In genomic region chr6:89862281-89862680, GRCh38 we compare ENCODE assay signal across 1 cellular context.
TF ChIP-seq lines count a peak whose summit lies in the region.

No MANE protein-coding gene starts in this region.

TF ChIP-seq in GM12878, 131 proteins besides CTCF, POLR2A, EP300 and RAD21 (continued from another document and continues in another):
- TF ChIP-seq ZNF687 (IDR thresholded peaks at IDR 0.05) (no peak), ESRRA (IDR thresholded peaks at IDR 0.05; ENCODE audit: low read length) (no peak), SP1 (IDR thresholded peaks at IDR 0.05; ENCODE audit: low read depth, low read length) (no peak), RFX5 (IDR thresholded peaks at IDR 0.05; ENCODE audit: low read depth, low read length) (no peak), RUNX3 (IDR thresholded peaks at IDR 0.05; ENCODE audit: low read length) (0 out of 2 replicates have a peak, but pooled peaks have one; percentile 30), JUNB (IDR thresholded peaks at IDR 0.05) (no peak), NKRF (conservative IDR thresholded peaks at IDR 0.05) (no peak), SKIL (IDR thresholded peaks at IDR 0.05; ENCODE audit: low read depth, poor library complexity, severe bottlenecking) (peak; percentile 30), MLLT1 (IDR thresholded peaks at IDR 0.05) (0 out of 2 replicates have a peak, but pooled peaks have one; percentile 9), KAT2A (conservative IDR thresholded peaks at IDR 0.05; ENCODE audit: control insufficient read depth, low read depth, low read length) (no peak), SREBF2 (IDR thresholded peaks at IDR 0.05; ENCODE audit: low read length) (no peak), TCF7 (IDR thresholded peaks at IDR 0.05; ENCODE audit: borderline replicate concordance) (no peak), KLF5 (IDR thresholded peaks at IDR 0.05; ENCODE audit: partially characterized antibody) (no peak), STAT1 (conservative IDR thresholded peaks at IDR 0.05) (no peak), RELB (IDR thresholded peaks at IDR 0.05; ENCODE audit: low read depth) (no peak), RBBP5 (conservative IDR thresholded peaks at IDR 0.05) (no peak), MYB (IDR thresholded peaks at IDR 0.05; ENCODE audit: borderline replicate concordance, low read depth, low read length) (no peak), CBFB (IDR thresholded peaks at IDR 0.05; ENCODE audit: low read depth) (no peak), NBN (IDR thresholded peaks at IDR 0.05) (0 out of 2 replicates have a peak, but pooled peaks have one; percentile 36), SMAD1 (IDR thresholded peaks at IDR 0.05; ENCODE audit: low read depth, partially characterized antibody) (no peak), ZBTB33 (IDR thresholded peaks at IDR 0.05) (no peak), KDM1A (IDR thresholded peaks at IDR 0.05; ENCODE audit: borderline replicate concordance) (no peak), ATF3 (IDR thresholded peaks at IDR 0.05; ENCODE audit: borderline replicate concordance, extremely low read depth, low read depth, low read length) (no peak), SUPT20H (IDR thresholded peaks at IDR 0.05; ENCODE audit: borderline replicate concordance, control insufficient read depth, low read depth, low read length) (no peak), EED (IDR thresholded peaks at IDR 0.05; ENCODE audit: low read depth) (no peak), NFXL1 (IDR thresholded peaks at IDR 0.05; ENCODE audit: borderline replicate concordance) (no peak), SREBF1 (IDR thresholded peaks at IDR 0.05; ENCODE audit: low read length) (no peak), NR2C1 (IDR thresholded peaks at IDR 0.05) (no peak), ATF7 (IDR thresholded peaks at IDR 0.05; ENCODE audit: low read depth) (no peak), EZH2 (IDR thresholded peaks at IDR 0.05; ENCODE audit: borderline replicate concordance, control insufficient read depth, low read depth, low read length) (no peak), USF1 (IDR thresholded peaks at IDR 0.05; ENCODE audit: borderline replicate concordance, extremely low read length, insufficient read depth, low read depth, low read length) (no peak), BMI1 (IDR thresholded peaks at IDR 0.05; ENCODE audit: borderline replicate concordance) (no peak), ZNF24 (IDR thresholded peaks at IDR 0.05) (no peak), ZBTB40 (IDR thresholded peaks at IDR 0.05; ENCODE audit: borderline replicate concordance) (no peak), MXI1 (IDR thresholded peaks at IDR 0.05; ENCODE audit: low read depth, low read length) (no peak), PAX5 (IDR thresholded peaks at IDR 0.05; ENCODE audit: borderline replicate concordance, low read depth, low read length) (no peak), ETV6 (conservative IDR thresholded peaks at IDR 0.05 in 1 of 2, IDR thresholded peaks at IDR 0.05 in 1 of 2; ENCODE audit: borderline replicate concordance in 1 of 2, low read depth in 1 of 2) (no peak), RELA (IDR thresholded peaks at IDR 0.05; ENCODE audit: borderline replicate concordance, partially characterized antibody) (no peak), ZNF207 (IDR thresholded peaks at IDR 0.05; ENCODE audit: borderline replicate concordance) (no peak), ZNF217 (IDR thresholded peaks at IDR 0.05) (no peak), BHLHE40 (IDR thresholded peaks at IDR 0.05; ENCODE audit: borderline replicate concordance in 1 of 2, low read depth in 2 of 2, low read length in 1 of 2) (peak; percentile 76 to 86), POU2F2 (IDR thresholded peaks at IDR 0.05; ENCODE audit: borderline replicate concordance, low read depth, low read length) (no peak), CBX5 (IDR thresholded peaks at IDR 0.05; ENCODE audit: low read depth) (no peak), FOXK2 (IDR thresholded peaks at IDR 0.05) (no peak), TBL1XR1 (IDR thresholded peaks at IDR 0.05; ENCODE audit: low read depth, low read length) (no peak), CEBPB (IDR thresholded peaks at IDR 0.05; ENCODE audit: borderline replicate concordance in 1 of 2, low read depth in 2 of 2, low read length in 2 of 2) (no peak)
